ENCODE assay signal across 10 cellular contexts in the genomic region with DNA sequence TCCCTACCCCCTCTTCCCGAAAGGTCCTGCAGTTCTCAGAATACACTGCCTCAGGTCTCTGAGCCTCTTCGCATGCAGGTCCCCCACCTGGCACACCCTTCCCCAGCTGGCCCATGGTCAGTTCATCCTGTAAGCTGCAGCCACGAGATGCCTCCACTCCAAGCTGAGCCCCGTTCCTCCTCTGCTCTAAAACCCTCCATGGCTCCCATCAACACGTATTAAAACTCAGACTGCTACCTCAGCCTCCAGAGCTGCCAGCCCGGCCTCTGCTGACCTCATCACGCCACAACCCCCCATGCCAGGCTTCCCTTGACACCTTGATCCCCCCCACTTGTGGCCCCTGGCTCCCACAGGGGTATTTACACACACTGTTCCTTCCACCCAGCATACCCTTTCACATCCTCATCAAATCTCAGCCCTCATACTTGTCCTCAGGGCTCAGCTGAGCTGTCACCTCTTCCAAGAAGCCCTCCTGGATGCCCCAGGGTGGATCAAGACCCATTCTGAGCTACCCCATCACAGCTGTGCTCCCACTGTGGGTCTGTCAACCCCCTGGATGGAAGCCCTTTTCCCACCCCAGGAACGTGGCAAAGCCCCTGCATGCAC. TPM values are rescaled to one million over a fixed set of nuclear protein-coding genes. Genes with fewer than 3 reads are reported as not detected.
DNase-seq lines count a peak whose midpoint lies in the region; ATAC-seq and TF ChIP-seq lines count a peak whose summit lies in the region.
"Had no signal": no experiment of that assay in that cellular context is flagged by ENCODE, and none has a peak within 500 bp of the region (broad histone marks: within the 10 kb centered on the region; RNA-seq: fewer than 3 reads in every experiment).

No MANE protein-coding gene starts in this region.

- H3K36me3 ChIP-seq in GM23338 (ENCODE audit: insufficient read depth) (no peaks in the 10 kb centered on the region), adipocyte (ENCODE audit: control insufficient read depth, insufficient read depth, low read length, severe bottlenecking) (no peaks in the 10 kb centered on the region), smooth muscle cell (ENCODE audit: low read depth) (no peaks in the 10 kb centered on the region)

- H3K4me1 ChIP-seq in GM23338 (ENCODE audit: insufficient read depth) (peaks cover 19% of the 10 kb centered on the region), adipocyte (ENCODE audit: control insufficient read depth, insufficient read depth, low read length) (peaks cover 57% of the 10 kb centered on the region), smooth muscle cell (ENCODE audit: low read depth) (peaks cover 16% of the 10 kb centered on the region)

- H3K27ac Mint-ChIP-seq in GM23338 (no peak overlapping the region), immature natural killer cell (no peak overlapping the region)
- H3K27ac Mint-ChIP-seq in activated CD4-positive, alpha-beta memory T cell treated with anti-CD3 and anti-CD28 coated beads for 36 hours, result no peak overlapping the region
- H3K27ac Mint-ChIP-seq: activated naive CD8-positive, alpha-beta T cell treated with anti-CD3 and anti-CD28 coated beads, Interleukin-2, amount 10 ng/mL, durations not matched to agents 7 days and 5 days had no signal

- WGBS in smooth muscle cell (ENCODE audit: low lambda C conversion rate), result 89% methylated on average over 8 of the region's 8 CpGs

- no peak for ATAC-seq in GM23338
- ATAC-seq in GM21786 (IDR thresholded peaks at IDR 0.05; ENCODE audit: unreplicated experiment), result no peak

- H3K9ac ChIP-seq in adipocyte (ENCODE audit: low read length), result peak overlapping the region; percentile 93
- no peak overlapping the region for H3K9ac ChIP-seq in smooth muscle cell (ENCODE audit: low read depth)

- TF ChIP-seq CTCF in GM23338 (conservative IDR thresholded peaks at IDR 0.05; ENCODE audit: low read depth in 2 of 2), result no peak
- no peak for TF ChIP-seq CTCF in smooth muscle cell (IDR thresholded peaks at IDR 0.05; ENCODE audit: borderline replicate concordance, insufficient read depth, poor library complexity, severe bottlenecking)

- H3K9me3 ChIP-seq in adipocyte (ENCODE audit: control insufficient read depth, low read length), result no peaks in the 10 kb centered on the region
- H3K9me3 ChIP-seq in smooth muscle cell (replicated peaks; ENCODE audit: low read depth), result no peaks in the 10 kb centered on the region

- H3K79me2 ChIP-seq in GM23338 (replicated peaks; ENCODE audit: insufficient read depth), result peaks cover 63% of the 10 kb centered on the region
- H3K79me2 ChIP-seq in smooth muscle cell (ENCODE audit: low read depth), result peaks cover 16% of the 10 kb centered on the region

- H3K27me3 ChIP-seq in GM23338 (ENCODE audit: insufficient read depth) (no peaks in the 10 kb centered on the region), adipocyte (replicated peaks; ENCODE audit: control insufficient read depth, insufficient read depth, low read length) (no peaks in the 10 kb centered on the region), smooth muscle cell (ENCODE audit: low read depth) (no peaks in the 10 kb centered on the region)

- H4K20me1 ChIP-seq in GM23338 (replicated peaks; ENCODE audit: insufficient read depth), result peaks cover 36% of the 10 kb centered on the region
- H4K20me1 ChIP-seq in smooth muscle cell (ENCODE audit: low read depth), result peaks cover 86% of the 10 kb centered on the region

- H3K36me3 Mint-ChIP-seq in GM23338 (ENCODE audit: low read depth) (peaks cover 3% of the 10 kb centered on the region; the same call in 1 of the 3 replicates), immature natural killer cell (no peaks in the 10 kb centered on the region)
- no peaks in the 10 kb centered on the region for H3K36me3 Mint-ChIP-seq in activated CD4-positive, alpha-beta memory T cell treated with anti-CD3 and anti-CD28 coated beads for 36 hours
- H3K36me3 Mint-ChIP-seq: activated naive CD8-positive, alpha-beta T cell treated with anti-CD3 and anti-CD28 coated beads, Interleukin-2, amount 10 ng/mL, durations not matched to agents 7 days and 5 days had no signal

- H3K9me2 ChIP-seq in GM23338 (ENCODE audit: insufficient read depth), result no peaks in the 10 kb centered on the region

- H3K4me2 ChIP-seq in GM23338, result peak overlapping the region; percentile 88
- peak overlapping the region; percentile 100 for H3K4me2 ChIP-seq in smooth muscle cell

- no peaks in the 10 kb centered on the region for H3K9me3 Mint-ChIP-seq in GM23338
- H3K9me3 Mint-ChIP-seq in immature natural killer cell, result no peaks in the 10 kb centered on the region
- H3K9me3 Mint-ChIP-seq in activated CD4-positive, alpha-beta memory T cell treated with anti-CD3 and anti-CD28 coated beads for 36 hours, result no peaks in the 10 kb centered on the region
- H3K9me3 Mint-ChIP-seq: activated naive CD8-positive, alpha-beta T cell treated with anti-CD3 and anti-CD28 coated beads, Interleukin-2, amount 10 ng/mL, durations not matched to agents 7 days and 5 days had no signal

- H2AFZ ChIP-seq in GM23338 (no peak overlapping the region), smooth muscle cell (ENCODE audit: low read depth) (no peak overlapping the region)

- intact Hi-C loops in activated CD4-positive, alpha-beta memory T cell treated with anti-CD3 and anti-CD28 coated beads for 36 hours (cut with micrococcal nuclease), result no loop called here

- H3K4me3 ChIP-seq in GM23338 (peak overlapping the region; percentile 93), adipocyte (ENCODE audit: low read length) (peak overlapping the region; percentile 93), smooth muscle cell (peak overlapping the region; percentile 91)

- no peak overlapping the region for H3K27ac ChIP-seq in GM23338 (ENCODE audit: low read depth)
- H3K27ac ChIP-seq in smooth muscle cell (ENCODE audit: low read depth), result no peak overlapping the region

- peaks cover 24% of the 10 kb centered on the region for H3K27me3 Mint-ChIP-seq in GM23338 (ENCODE audit: insufficient read depth, low read depth, poor library complexity)
- peaks cover 3 to 7% (median 6%) of the 10 kb centered on the region in 3 donors for H3K27me3 Mint-ChIP-seq in immature natural killer cell (ENCODE audit: low read depth in 3 of 3)
- H3K27me3 Mint-ChIP-seq in activated CD4-positive, alpha-beta memory T cell treated with anti-CD3 and anti-CD28 coated beads for 36 hours, result peaks cover 23% of the 10 kb centered on the region

- H3K4me3 Mint-ChIP-seq in GM23338 (peak overlapping the region; percentile 75), immature natural killer cell (peak overlapping the region; percentile 2 to 75 (median 60))
- H3K4me3 Mint-ChIP-seq in activated CD4-positive, alpha-beta memory T cell treated with anti-CD3 and anti-CD28 coated beads for 36 hours, result no peak overlapping the region
- H3K4me3 Mint-ChIP-seq: activated naive CD8-positive, alpha-beta T cell treated with anti-CD3 and anti-CD28 coated beads, Interleukin-2, amount 10 ng/mL, durations not matched to agents 7 days and 5 days had no signal

- H3K4me1 Mint-ChIP-seq in GM23338, result peaks cover 21% of the 10 kb centered on the region
- H3K4me1 Mint-ChIP-seq in immature natural killer cell, result peaks cover 7 to 8% of the 10 kb centered on the region in 2 donors
- peaks cover 5% of the 10 kb centered on the region for H3K4me1 Mint-ChIP-seq in activated CD4-positive, alpha-beta memory T cell treated with anti-CD3 and anti-CD28 coated beads for 36 hours (ENCODE audit: low read depth)

- CTCF ChIA-PET in activated CD4-positive, alpha-beta memory T cell treated with anti-CD3 and anti-CD28 coated beads for 36 hours (lab: Charles Lee), result no interaction called here

- H3F3A ChIP-seq in GM23338 (replicated peaks; ENCODE audit: low read depth) (peaks cover 10% of the 10 kb centered on the region; the same call in 1 of the 2 replicates), smooth muscle cell (ENCODE audit: low read depth) (no peaks in the 10 kb centered on the region)

- DNase-seq in GM23338 (ENCODE audit: low spot score) (no peak), adipocyte (ENCODE audit: low read depth) (no peak), immature natural killer cell (no peak), smooth muscle cell (lab: John Stamatoyannopoulos, UW; ENCODE audit: unreplicated experiment) (no peak), mesenteric fat pad (ENCODE audit: low spot score) (no peak), hypothalamus (lab: John Stamatoyannopoulos, UW) (no peak)
- no peak for DNase-seq in activated CD4-positive, alpha-beta memory T cell treated with anti-CD3 and anti-CD28 coated beads for 36 hours
- DNase-seq: activated naive CD8-positive, alpha-beta T cell treated with anti-CD3 and anti-CD28 coated beads, Interleukin-2, amount 10 ng/mL, durations not matched to agents 7 days and 5 days; stimulated activated CD4-positive, alpha-beta T cell treated with anti-CD3 and anti-CD28 coated beads, Interleukin-4, amount 100 ng/mL, for 4 hours had no signal

- POLR2A ChIA-PET in activated CD4-positive, alpha-beta memory T cell treated with anti-CD3 and anti-CD28 coated beads for 36 hours (lab: Charles Lee), result no interaction called here

TF ChIP-seq in GM23338, 12 proteins besides CTCF, POLR2A, EP300 and RAD21 (continues in another document):
- no peak for TF ChIP-seq NANOG (IDR thresholded peaks at IDR 0.05; ENCODE audit: borderline replicate concordance)

RNA-seq across cellular contexts. Expression of gene PTPRS, which starts 48.9 kb away (rescaled TPM):
- total RNA-seq in GM23338 (2014; rRNA removed; shearing (Covaris generic)), result 225 and 290 TPM in 2 replicates
- polyA plus RNA-seq in GM23338 (2016; fragmentation: Nextera tagmentation; extraction: Ambion mirVana) (20.6 and 20.7 TPM in 2 replicates), immature natural killer cell (under 1 TPM in 1 of 3 donors, not detected in 2; 0.10 TPM), smooth muscle cell (24.8 and 30.2 TPM in 2 replicates)
- total RNA-seq in smooth muscle cell (57.1 and 71.6 TPM in 2 replicates), mesenteric fat pad (417 TPM)
- total RNA-seq in activated CD4-positive, alpha-beta memory T cell treated with anti-CD3 and anti-CD28 coated beads for 36 hours, result under 1 TPM; 0.39 to 0.69 TPM

Comparison
In these comparisons a context has a peak if more than half of its experiments do, and no peak if none do; other contexts are left out.
1. RNA of gene PTPRS, which starts 48.9 kb away (total RNA-seq): 417 TPM in mesenteric fat pad (single experiment), 225 to 290 TPM in GM23338 and 57.1 to 71.6 TPM in smooth muscle cell; 0.39 to 0.69 TPM in activated CD4-positive, alpha-beta memory T cell treated with anti-CD3 and anti-CD28 coated beads for 36 hours; every median in the first group is over 10 times any median in the second.
2. Peak in every context shown above with its lines, with median percentiles within 50 percentile points of each other: H3K4me3 ChIP-seq.